In the genomic region with DNA sequence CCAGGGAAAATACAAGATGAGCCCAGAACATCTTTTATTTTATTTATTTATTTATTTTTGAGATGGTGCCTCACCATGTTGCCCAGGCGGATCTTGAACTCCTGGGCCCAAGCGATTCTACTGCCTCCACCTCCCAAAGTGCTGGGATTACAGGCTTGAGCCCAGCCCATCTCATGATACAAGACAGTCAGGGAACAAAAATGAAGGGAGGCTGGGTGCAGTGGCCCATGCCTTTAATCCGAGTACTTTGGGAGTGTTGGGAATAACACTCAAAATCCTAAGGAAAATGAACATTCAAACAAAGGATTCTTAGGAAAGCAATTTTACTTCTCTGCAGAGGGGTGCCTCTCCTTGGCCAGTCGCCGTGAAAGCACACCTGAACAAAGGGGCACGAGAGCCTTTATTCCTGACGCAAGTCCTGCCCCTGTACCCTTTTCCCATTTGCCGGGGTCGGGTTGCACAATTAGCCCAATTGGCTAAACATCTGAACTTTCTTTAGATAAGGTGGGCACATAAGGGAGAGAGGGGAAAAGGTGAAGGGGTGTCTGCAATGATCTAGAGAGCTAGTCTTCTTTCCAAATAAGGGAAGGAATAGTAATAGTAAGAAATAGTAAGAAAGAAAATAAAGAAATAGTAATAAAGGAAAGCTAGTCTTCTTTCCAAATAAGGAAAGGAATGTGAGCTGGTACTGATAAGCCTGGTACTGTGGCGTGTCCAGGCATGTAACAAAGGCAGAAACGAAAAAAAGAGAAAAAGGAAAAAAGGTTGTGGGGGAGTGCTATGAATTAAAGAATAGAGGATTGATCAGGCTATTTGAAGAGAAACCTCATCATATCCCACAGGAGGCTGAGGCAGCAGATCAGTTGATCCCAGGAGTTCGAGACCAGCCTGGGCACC, we compare ENCODE assay signal across 1 cellular context.
TF ChIP-seq lines count a peak whose summit lies in the region.

No MANE protein-coding gene starts in this region.

TF ChIP-seq in HepG2, 621 proteins besides CTCF, POLR2A, EP300 and RAD21:
- TF ChIP-seq, protein P1, sequence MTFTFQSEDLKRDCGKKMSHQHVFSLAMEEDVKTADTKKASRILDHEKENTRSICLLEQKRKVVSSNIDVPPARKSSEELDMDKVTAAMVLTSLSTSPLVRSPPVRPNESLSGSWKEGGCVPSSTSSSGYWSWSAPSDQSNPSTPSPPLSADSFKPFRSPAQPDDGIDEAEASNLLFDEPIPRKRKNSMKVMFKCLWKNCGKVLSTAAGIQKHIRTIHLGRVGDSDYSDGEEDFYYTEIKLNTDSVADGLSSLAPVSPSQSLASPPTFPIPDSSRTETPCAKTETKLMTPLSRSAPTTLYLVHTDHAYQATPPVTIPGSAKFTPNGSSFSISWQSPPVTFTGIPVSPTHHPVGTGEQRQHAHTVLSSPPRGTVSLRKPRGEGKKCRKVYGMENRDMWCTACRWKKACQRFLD (CRISPR knock-in tag; IDR thresholded peaks at IDR 0.05; ENCODE audit: borderline replicate concordance), result no peak
- TF ChIP-seq, protein P2, sequence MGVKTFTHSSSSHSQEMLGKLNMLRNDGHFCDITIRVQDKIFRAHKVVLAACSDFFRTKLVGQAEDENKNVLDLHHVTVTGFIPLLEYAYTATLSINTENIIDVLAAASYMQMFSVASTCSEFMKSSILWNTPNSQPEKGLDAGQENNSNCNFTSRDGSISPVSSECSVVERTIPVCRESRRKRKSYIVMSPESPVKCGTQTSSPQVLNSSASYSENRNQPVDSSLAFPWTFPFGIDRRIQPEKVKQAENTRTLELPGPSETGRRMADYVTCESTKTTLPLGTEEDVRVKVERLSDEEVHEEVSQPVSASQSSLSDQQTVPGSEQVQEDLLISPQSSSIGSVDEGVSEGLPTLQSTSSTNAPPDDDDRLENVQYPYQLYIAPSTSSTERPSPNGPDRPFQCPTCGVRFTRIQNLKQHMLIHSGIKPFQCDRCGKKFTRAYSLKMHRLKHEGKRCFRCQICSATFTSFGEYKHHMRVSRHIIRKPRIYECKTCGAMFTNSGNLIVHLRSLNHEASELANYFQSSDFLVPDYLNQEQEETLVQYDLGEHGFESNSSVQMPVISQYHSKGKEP (CRISPR knock-in tag; IDR thresholded peaks at IDR 0.05), result no peak
- TF ChIP-seq ZNF225 (CRISPR knock-in tag; IDR thresholded peaks at IDR 0.05), result no peak
- TF ChIP-seq CEBPG (CRISPR knock-in tag; IDR thresholded peaks at IDR 0.05), result 0 out of 2 replicates have a peak, but pooled peaks have one; percentile 9
- peak; percentile 18; the same call in 1 of the 2 replicates for TF ChIP-seq SIX4 (CRISPR knock-in tag; IDR thresholded peaks at IDR 0.05)
